In genomic region chr1:91805343-91805801, GRCh38 we compare ENCODE assay signal across 9 cellular contexts.
DNase-seq lines count a peak whose midpoint lies in the region; ATAC-seq, FAIRE-seq and TF ChIP-seq lines count a peak whose summit lies in the region.
"Had no signal": no experiment of that assay in that cellular context is flagged by ENCODE, and none has a peak within 500 bp of the region (broad histone marks: within the 10 kb centered on the region; RNA-seq: fewer than 3 reads in every experiment).

No MANE protein-coding gene starts in this region.

- peaks cover 58% of the 10 kb centered on the region for H3K4me1 ChIP-seq in CD4-positive, alpha-beta memory T cell (ENCODE audit: insufficient read depth, low read length)
- H3K4me1 ChIP-seq in PC-9 (replicated peaks; ENCODE audit: insufficient read depth) (peaks cover 45% of the 10 kb centered on the region), GM12878 (ENCODE audit: control insufficient read depth, insufficient read depth, low read length) (peaks cover 33% of the 10 kb centered on the region), parathyroid adenoma (peaks cover 2% of the 10 kb centered on the region)

- no peaks in the 10 kb centered on the region for H3K9me2 ChIP-seq in PC-9 (ENCODE audit: insufficient read depth)

- H3K27me3 ChIP-seq in CD4-positive, alpha-beta memory T cell (ENCODE audit: insufficient read depth, low read length), result no peaks in the 10 kb centered on the region
- no peaks in the 10 kb centered on the region for H3K27me3 ChIP-seq in PC-9 (ENCODE audit: insufficient read depth, low read depth)
- H3K27me3 ChIP-seq in GM12878 (replicated peaks in 1 of 2; ENCODE audit: control insufficient read depth in 2 of 2, insufficient read depth in 2 of 2, low read length in 1 of 2), result no peaks in the 10 kb centered on the region
- no peaks in the 10 kb centered on the region for H3K27me3 ChIP-seq in parathyroid adenoma (ENCODE audit: control insufficient read depth, insufficient read depth, low read length)

- H3K4me1 Mint-ChIP-seq in CD4-positive, alpha-beta memory T cell, result peaks cover 44 to 71% (median 60%) of the 10 kb centered on the region in 4 donors

- RAD21 ChIA-PET in GM12878 (lab: Charles Lee; ENCODE audit: unreplicated experiment), result interaction anchor here (1.2 kb wide), 1 partner anchor 14 kb away, joined by 4 read pairs; no protein-coding TSS in a partner anchor

- CTCF ChIA-PET in CD4-positive, alpha-beta memory T cell (lab: Charles Lee; ENCODE audit: partially characterized antibody), result interaction anchor here (1.0 to 5.2 kb wide), 7 partner anchors 11 to 751 kb away, joined by 3 to 24 read pairs (median 3); partner anchors contain the start of gene TGFBR3
- CTCF ChIA-PET in PC-9 (lab: Charles Lee) (interaction anchor here (0.6 kb wide), 1 partner anchor 123 kb away, joined by 3 read pairs; no protein-coding TSS in a partner anchor), GM12878 (lab: Yijun Ruan, JAX) (no interaction called here)

- intact Hi-C loops in CD4-positive, alpha-beta memory T cell (cut with micrococcal nuclease), result loop anchor here (1.0 to 10.0 kb wide), 5 partner anchors 78 to 1179 kb away; partner anchors contain the start of genes CDC7 and GFI1
- intact Hi-C loops in PC-9 (cut with micrococcal nuclease; ENCODE audit: unreplicated experiment) (loop anchor here (2.0 to 10.0 kb wide), 2 partner anchors 73 to 191 kb away; no protein-coding TSS in a partner anchor), GM12878 (cut with micrococcal nuclease; ENCODE audit: unreplicated experiment) (loop anchor here (2.0 to 10.0 kb wide), 2 partner anchors 71 to 301 kb away; partner anchors contain the start of gene CDC7)

- SMC1A ChIA-PET in GM12878 (lab: Charles Lee; ENCODE audit: uncharacterized antibody, unreplicated experiment), result interaction anchor here (1.0 to 1.2 kb wide), 2 partner anchors 66 to 69 kb away, joined by 3 read pairs; no protein-coding TSS in a partner anchor

- peaks cover 26% of the 10 kb centered on the region for H3F3A ChIP-seq in PC-9 (ENCODE audit: insufficient read depth, low read depth)

- 89% methylated on average over 8 of the region's 8 CpGs for WGBS in GM12878 (ENCODE audit: insufficient coverage, insufficient replicate concordance, low lambda C conversion rate, missing lambda C conversion rate)

- no peak for TF ChIP-seq EP300 in GM12878 (IDR thresholded peaks at IDR 0.05; ENCODE audit: borderline replicate concordance in 1 of 2, control insufficient read depth in 1 of 2, low read depth in 2 of 2, low read length in 2 of 2)

- H3K4me3 Mint-ChIP-seq in CD4-positive, alpha-beta memory T cell, result peak overlapping the region in 3 of 8 donors; percentile 2 to 90 (median 41)

- no TSS peak for BruUV-seq in PC-9 (replicated peaks; lab: Mats Ljungman, UMichigan)
- no TSS peak for BruUV-seq in GM12878 (replicated peaks; lab: Mats Ljungman, UMichigan)

- POLR2A ChIA-PET in CD4-positive, alpha-beta memory T cell (lab: Charles Lee; ENCODE audit: partially characterized antibody), result interaction anchor here (1.0 to 4.1 kb wide), 10 partner anchors 10 to 250 kb away, joined by 3 to 49 read pairs (median 4); partner anchors contain the start of gene TGFBR3
- POLR2A ChIA-PET in PC-9 (lab: Charles Lee; ENCODE audit: unreplicated experiment) (no interaction called here), GM12878 (lab: Charles Lee) (interaction anchor here (0.6 kb wide), 1 partner anchor 1183 kb away, joined by 4 read pairs; no protein-coding TSS in a partner anchor)

- no peak for TF ChIP-seq CTCF in PC-9 (conservative IDR thresholded peaks at IDR 0.05)
- no peak for TF ChIP-seq CTCF in GM12878 (IDR thresholded peaks at IDR 0.05 in 2 of 3, conservative IDR thresholded peaks at IDR 0.05 in 1 of 3; ENCODE audit: control insufficient read depth in 2 of 3, extremely low read depth in 1 of 3, insufficient read depth in 1 of 3, low read depth in 3 of 3, low read length in 3 of 3)
- no peak for TF ChIP-seq CTCF in parathyroid adenoma (IDR thresholded peaks at IDR 0.05)

- H3K9me3 ChIP-seq in CD4-positive, alpha-beta memory T cell (ENCODE audit: control insufficient read depth in 1 of 2, low read length in 2 of 2), result no peaks in the 10 kb centered on the region
- H3K9me3 ChIP-seq in PC-9 (ENCODE audit: insufficient read depth, low read depth) (no peaks in the 10 kb centered on the region), GM12878 (replicated peaks; ENCODE audit: control insufficient read depth, insufficient read depth, low read length) (no peaks in the 10 kb centered on the region), parathyroid adenoma (ENCODE audit: control insufficient read depth, low read length) (no peaks in the 10 kb centered on the region)

- peak overlapping the region; percentile 97 to 100 (median 100) for H3K27ac Mint-ChIP-seq in CD4-positive, alpha-beta memory T cell

- H4K20me1 ChIP-seq in PC-9 (ENCODE audit: insufficient read depth) (no peaks in the 10 kb centered on the region), GM12878 (ENCODE audit: control insufficient read depth, insufficient read depth) (no peaks in the 10 kb centered on the region)

- no peak for TF ChIP-seq POLR2A in GM12878 (IDR thresholded peaks at IDR 0.05; ENCODE audit: low read depth, low read length)

- H3K9ac ChIP-seq in GM12878 (ENCODE audit: control insufficient read depth, insufficient read depth, low read length), result no peak overlapping the region
- no peak overlapping the region for H3K9ac ChIP-seq in parathyroid adenoma

- H3K36me3 Mint-ChIP-seq in CD4-positive, alpha-beta memory T cell, result peaks cover 2 to 6% of the 10 kb centered on the region in 2 donors

- TF ChIP-seq RAD21 in GM12878 (IDR thresholded peaks at IDR 0.05; ENCODE audit: insufficient read depth, low read depth, low read length), result no peak

- no peaks in the 10 kb centered on the region for H3K27me3 Mint-ChIP-seq in CD4-positive, alpha-beta memory T cell

- peak; percentile 3; the same call in 2 of the 3 replicates for ATAC-seq in GM12878
- ATAC-seq in GM18868 (IDR thresholded peaks at IDR 0.05; ENCODE audit: unreplicated experiment), result no peak
- ATAC-seq in GM19452 (IDR thresholded peaks at IDR 0.05; ENCODE audit: unreplicated experiment), result no peak

- H3K36me3 ChIP-seq in CD4-positive, alpha-beta memory T cell (ENCODE audit: insufficient read depth, low read length), result no peaks in the 10 kb centered on the region
- no peaks in the 10 kb centered on the region for H3K36me3 ChIP-seq in PC-9 (ENCODE audit: low read depth)
- no peaks in the 10 kb centered on the region for H3K36me3 ChIP-seq in GM12878 (ENCODE audit: control insufficient read depth in 2 of 2, insufficient read depth in 2 of 2, low read length in 1 of 2)
- no peaks in the 10 kb centered on the region for H3K36me3 ChIP-seq in parathyroid adenoma (ENCODE audit: control insufficient read depth, insufficient read depth, low read length)

- no peaks in the 10 kb centered on the region for H3K79me2 ChIP-seq in PC-9 (ENCODE audit: low read depth)
- no peaks in the 10 kb centered on the region for H3K79me2 ChIP-seq in GM12878 (ENCODE audit: control insufficient read depth, insufficient read depth, low read length)
- H3K79me2 ChIP-seq in parathyroid adenoma, result no peaks in the 10 kb centered on the region

- H3K4me3 ChIP-seq in CD4-positive, alpha-beta memory T cell (ENCODE audit: low read length in 2 of 2), result no peak overlapping the region
- no peak overlapping the region for H3K4me3 ChIP-seq in PC-9
- no peak overlapping the region for H3K4me3 ChIP-seq in GM12878
- H3K4me3 ChIP-seq in parathyroid adenoma (ENCODE audit: low read depth, low read length), result no peak overlapping the region

- no peaks in the 10 kb centered on the region for H3K9me3 Mint-ChIP-seq in CD4-positive, alpha-beta memory T cell

- no peak for FAIRE-seq in GM12878 (lab: Jason Lieb, UNC)

- peak in 2 of 5 donors; percentile 15 to 45 for DNase-seq in CD4-positive, alpha-beta memory T cell
- no peak for DNase-seq in PC-9
- DNase-seq in GM12878 (ENCODE audit: low read depth, low spot score), result no peak
- no peak for DNase-seq in AG20443 (ENCODE audit: low spot score)
- no peak for DNase-seq in islet precursor cell
- DNase-seq: nucleus accumbens had no signal

- H3K4me2 ChIP-seq in PC-9, result 0 out of 2 replicates have a peak overlapping the region, but pooled peaks have one; percentile 70
- no peak overlapping the region for H3K4me2 ChIP-seq in GM12878 (ENCODE audit: control insufficient read depth, insufficient read depth)
- no peak overlapping the region for H3K4me2 ChIP-seq in parathyroid adenoma (ENCODE audit: low read length)

- in situ Hi-C loops in GM12878 (cut with MboI), result no loop called here

- H2AFZ ChIP-seq in PC-9 (no peak overlapping the region), GM12878 (ENCODE audit: control insufficient read depth, low read depth, low read length) (no peak overlapping the region), parathyroid adenoma (peak overlapping the region; percentile 16)

- peak overlapping the region; percentile 98 for H3K27ac ChIP-seq in CD4-positive, alpha-beta memory T cell (ENCODE audit: low read depth, low read length)
- H3K27ac ChIP-seq in PC-9 (peak overlapping the region; percentile 90), GM12878 (ENCODE audit: control insufficient read depth, insufficient read depth) (peak overlapping the region; percentile 81; the same call in 1 of the 2 replicates), parathyroid adenoma (peak overlapping the region; percentile 8)

TF ChIP-seq in GM12878, 131 proteins besides CTCF, POLR2A, EP300 and RAD21 (continues in another document):
- TF ChIP-seq RFX5 (IDR thresholded peaks at IDR 0.05; ENCODE audit: low read depth, low read length) (no peak), NFIC (IDR thresholded peaks at IDR 0.05; ENCODE audit: low read depth, low read length) (no peak), SKIL (IDR thresholded peaks at IDR 0.05; ENCODE audit: low read depth, poor library complexity, severe bottlenecking) (no peak), EGR1 (IDR thresholded peaks at IDR 0.05; ENCODE audit: borderline replicate concordance in 1 of 2, low read depth in 2 of 2, low read length in 2 of 2) (no peak), SUZ12 (IDR thresholded peaks at IDR 0.05; ENCODE audit: unreplicated experiment) (no peak)

Comparison
In these comparisons a context has a peak if more than half of its experiments do, and no peak if none do; other contexts are left out.
1. H3K27ac ChIP-seq: peak in every context shown above with its lines; median percentile 98 in CD4-positive, alpha-beta memory T cell; 90 in PC-9; 81 in GM12878; 8 in parathyroid adenoma.